In genomic region chr14:68705741-68706283, GRCh38 we compare ENCODE assay signal across 1 cellular context.
TF ChIP-seq lines count a peak whose summit lies in the region.

No MANE protein-coding gene starts in this region.

TF ChIP-seq in WTC11, 78 proteins besides CTCF, POLR2A, EP300 and RAD21 (continued from another document):
- TF ChIP-seq ATF3 (CRISPR knock-in tag; conservative IDR thresholded peaks at IDR 0.05): no peak
- no peak for TF ChIP-seq TEAD1 (CRISPR knock-in tag; IDR thresholded peaks at IDR 0.05)
- no peak for TF ChIP-seq NFYB (CRISPR knock-in tag; conservative IDR thresholded peaks at IDR 0.05; ENCODE audit: low read depth)
- TF ChIP-seq FOXP1 (CRISPR knock-in tag; IDR thresholded peaks at IDR 0.05; ENCODE audit: borderline replicate concordance): no peak
- no peak for TF ChIP-seq GRHL2 (CRISPR knock-in tag; IDR thresholded peaks at IDR 0.05; ENCODE audit: insufficient replicate concordance, severe bottlenecking)
